19 cellular contexts compared by ENCODE assay signal in the genomic region with DNA sequence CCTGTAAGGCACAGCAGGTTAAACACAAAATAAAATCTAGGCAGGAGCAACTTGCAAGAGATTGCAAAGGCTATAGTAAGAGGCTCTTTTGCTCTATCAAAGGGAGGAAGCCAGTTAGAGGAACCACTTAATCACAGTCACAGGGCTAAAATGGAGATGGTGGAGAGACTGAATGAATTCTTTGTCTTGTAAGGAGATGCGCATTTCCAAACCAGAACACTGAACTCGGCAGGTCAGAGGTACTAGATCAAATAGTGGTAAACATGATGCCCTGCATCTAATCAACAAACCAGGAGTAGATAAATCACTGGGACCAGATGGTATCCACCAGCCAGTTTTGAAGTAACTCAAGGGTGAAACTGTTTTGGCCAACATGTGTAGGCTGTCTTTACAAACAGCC. TPM values are rescaled to one million over a fixed set of nuclear protein-coding genes. Genes with fewer than 3 reads are reported as not detected.
DNase-seq lines count a peak whose midpoint lies in the region; ATAC-seq and TF ChIP-seq lines count a peak whose summit lies in the region.
"Had no signal": no experiment of that assay in that cellular context is flagged by ENCODE, and none has a peak within 500 bp of the region (broad histone marks: within the 10 kb centered on the region; RNA-seq: fewer than 3 reads in every experiment).

No MANE protein-coding gene starts in this region.

- no peak overlapping the region for H3K9ac ChIP-seq in H9 (ENCODE audit: extremely low read depth, insufficient read length, low read length)
- H3K9ac ChIP-seq in iPS-20b (ENCODE audit: low read depth, low read length) = no peak overlapping the region
- H3K9ac ChIP-seq: BLaER1 had no signal

- H3K9me3 Mint-ChIP-seq in H9 (no peaks in the 10 kb centered on the region), brain (peaks cover 0 to 2% (median 0%) of the 10 kb centered on the region in 5 experiments)
- no peaks in the 10 kb centered on the region for H3K9me3 Mint-ChIP-seq in activated T-cell treated with anti-CD3 and anti-CD28 coated beads, Interleukin-2, amount 50 U/mL, for 72 hours
- H3K9me3 Mint-ChIP-seq in activated naive CD8-positive, alpha-beta T cell treated with anti-CD3 and anti-CD28 coated beads, Interleukin-2, amount 50 U/mL, for 24 hours = no peaks in the 10 kb centered on the region
- H3K9me3 Mint-ChIP-seq: CD4-positive, alpha-beta memory T cell had no signal

- H3K23ac ChIP-seq in H9 (ENCODE audit: insufficient read length, low read depth, low read length) = no peak overlapping the region

- H3K23me2 ChIP-seq in H9 (ENCODE audit: insufficient read length, low read depth, low read length, poor library complexity, severe bottlenecking) = no peaks in the 10 kb centered on the region

- no peak for ATAC-seq in activated T-cell treated with anti-CD3 and anti-CD28 coated beads, Interleukin-2, amount 50 U/mL, for 72 hours (replicated peaks in 1 of 2)
- no peak for ATAC-seq in GM21529 (IDR thresholded peaks at IDR 0.05; ENCODE audit: unreplicated experiment)
- ATAC-seq in activated naive CD8-positive, alpha-beta T cell treated with anti-CD3 and anti-CD28 coated beads, Interleukin-2, amount 50 U/mL, for 24 hours = no peak
- ATAC-seq: HepG2 had no signal

- H4K5ac ChIP-seq in H9 (ENCODE audit: insufficient read length, low read depth, low read length) = no peak overlapping the region

- H3K4me2 ChIP-seq in H9 (ENCODE audit: insufficient read depth, insufficient read length, low read length) = peak overlapping the region; percentile 77
- H3K4me2 ChIP-seq: BLaER1 had no signal

- H3K4me1 Mint-ChIP-seq in H9 = peaks cover 69 to 78% of the 10 kb centered on the region in 2 experiments
- peaks cover 59% of the 10 kb centered on the region for H3K4me1 Mint-ChIP-seq in brain
- H3K4me1 Mint-ChIP-seq in activated T-cell treated with anti-CD3 and anti-CD28 coated beads, Interleukin-2, amount 50 U/mL, for 72 hours (ENCODE audit: low read depth) = no peaks in the 10 kb centered on the region
- H3K4me1 Mint-ChIP-seq in activated naive CD8-positive, alpha-beta T cell treated with anti-CD3 and anti-CD28 coated beads, Interleukin-2, amount 50 U/mL, for 24 hours = no peaks in the 10 kb centered on the region
- H3K4me1 Mint-ChIP-seq: CD4-positive, alpha-beta memory T cell had no signal

- H3K27me3 ChIP-seq in H9 (ENCODE audit: insufficient read depth, low read length) (no peaks in the 10 kb centered on the region), iPS-20b (ENCODE audit: insufficient read depth, low read length) (no peaks in the 10 kb centered on the region)

- H4K8ac ChIP-seq in H9 (replicated peaks; ENCODE audit: insufficient read length, low read depth, low read length) = no peak overlapping the region

- H3K79me1 ChIP-seq in H9 (ENCODE audit: insufficient read depth, low read depth, low read length, poor library complexity, severe bottlenecking) = no peaks in the 10 kb centered on the region

- H3K4me1 ChIP-seq in H9 (ENCODE audit: insufficient read depth, low read length) (peaks cover 18% of the 10 kb centered on the region), iPS-20b (ENCODE audit: insufficient read depth, low read length) (peaks cover 34% of the 10 kb centered on the region)
- H3K4me1 ChIP-seq: BLaER1 had no signal

- H2AFZ ChIP-seq in H9 (ENCODE audit: low read length) = no peak overlapping the region

- H3T11ph ChIP-seq in H9 (ENCODE audit: low read length) = no peak overlapping the region

- H3K9me3 ChIP-seq in H9 (ENCODE audit: control insufficient read depth, low read depth, low read length) = no peaks in the 10 kb centered on the region
- no peaks in the 10 kb centered on the region for H3K9me3 ChIP-seq in iPS-20b (ENCODE audit: insufficient read depth, low read depth, low read length)

- H3K27me3 Mint-ChIP-seq in H9 (ENCODE audit: low read depth) = no peaks in the 10 kb centered on the region
- H3K27me3 Mint-ChIP-seq in brain = no peaks in the 10 kb centered on the region
- H3K27me3 Mint-ChIP-seq in activated T-cell treated with anti-CD3 and anti-CD28 coated beads, Interleukin-2, amount 50 U/mL, for 72 hours (ENCODE audit: low read depth) = peaks cover 52% of the 10 kb centered on the region
- H3K27me3 Mint-ChIP-seq in activated naive CD8-positive, alpha-beta T cell treated with anti-CD3 and anti-CD28 coated beads, Interleukin-2, amount 50 U/mL, for 24 hours = no peaks in the 10 kb centered on the region
- H3K27me3 Mint-ChIP-seq: CD4-positive, alpha-beta memory T cell had no signal

- peak overlapping the region in 1 of 2 experiments; percentile 61; a peak in 3 of 5 replicates for H3K4me3 Mint-ChIP-seq in H9
- peak overlapping the region in 2 of 5 experiments; percentile 17 to 19 for H3K4me3 Mint-ChIP-seq in brain
- H3K4me3 Mint-ChIP-seq in activated T-cell treated with anti-CD3 and anti-CD28 coated beads, Interleukin-2, amount 50 U/mL, for 72 hours = no peak overlapping the region
- no peak overlapping the region for H3K4me3 Mint-ChIP-seq in activated naive CD8-positive, alpha-beta T cell treated with anti-CD3 and anti-CD28 coated beads, Interleukin-2, amount 50 U/mL, for 24 hours
- H3K4me3 Mint-ChIP-seq: CD4-positive, alpha-beta memory T cell had no signal

- H3K36me3 Mint-ChIP-seq in H9 (ENCODE audit: insufficient read depth in 1 of 3, low read depth in 3 of 3) (peaks cover 22 to 29% (median 27%) of the 10 kb centered on the region in 3 experiments; a peak in 6 of 7 replicates), brain (peaks cover 16% of the 10 kb centered on the region)
- no peaks in the 10 kb centered on the region for H3K36me3 Mint-ChIP-seq in activated T-cell treated with anti-CD3 and anti-CD28 coated beads, Interleukin-2, amount 50 U/mL, for 72 hours (ENCODE audit: insufficient read depth in 2 of 2)
- H3K36me3 Mint-ChIP-seq in activated naive CD8-positive, alpha-beta T cell treated with anti-CD3 and anti-CD28 coated beads, Interleukin-2, amount 50 U/mL, for 24 hours (ENCODE audit: low read depth) = no peaks in the 10 kb centered on the region
- H3K36me3 Mint-ChIP-seq: CD4-positive, alpha-beta memory T cell had no signal

- H3K27ac ChIP-seq in H9 (ENCODE audit: insufficient read length, low read depth, low read length) = peak overlapping the region; percentile 70
- H3K27ac ChIP-seq in iPS-20b (ENCODE audit: low read length) = peak overlapping the region; percentile 29
- H3K27ac ChIP-seq: BLaER1, SK-N-MC had no signal

- peaks cover 7% of the 10 kb centered on the region; the same call in 1 of the 2 replicates for H3K36me3 ChIP-seq in iPS-20b (ENCODE audit: insufficient read depth, low read depth, low read length)
- H3K36me3 ChIP-seq: BLaER1 had no signal

- peaks cover 49% of the 10 kb centered on the region for H3K79me2 ChIP-seq in H9 (ENCODE audit: insufficient read depth, low read length)

- no peak overlapping the region for H3K18ac ChIP-seq in H9 (ENCODE audit: insufficient read length, low read depth, low read length)

- no peak overlapping the region for H2BK12ac ChIP-seq in H9 (ENCODE audit: insufficient read length, low read depth, low read length)

- TF ChIP-seq CTCF in H9 (conservative IDR thresholded peaks at IDR 0.05) = no peak
- no peak for TF ChIP-seq CTCF in brain (conservative IDR thresholded peaks at IDR 0.05)

- no peak overlapping the region for H3K56ac ChIP-seq in H9 (ENCODE audit: insufficient read length, low read depth, low read length)

- WGBS in H9 (ENCODE audit: extremely low coverage, insufficient read length, low lambda C conversion rate) = no CpG with 5 or more reads among the region's 2 CpGs

- H3K4ac ChIP-seq in H9 (ENCODE audit: low read depth, low read length) = no peak overlapping the region

- H2AK5ac ChIP-seq in H9 (ENCODE audit: insufficient read length, low read length) = no peak overlapping the region

- peak overlapping the region; percentile 22; the same call in 1 of the 2 replicates for H3K4me3 ChIP-seq in iPS-20b (ENCODE audit: low read length)
- H3K4me3 ChIP-seq: BLaER1, SK-N-MC had no signal

- no peak overlapping the region for H2BK20ac ChIP-seq in H9 (ENCODE audit: low read depth, low read length, poor library complexity, severe bottlenecking)

- no peak overlapping the region for H2BK15ac ChIP-seq in H9 (ENCODE audit: low read depth, low read length)

- peak overlapping the region in 2 of 3 experiments; percentile 64 to 96; a peak in 4 of 7 replicates for H3K27ac Mint-ChIP-seq in H9
- peak overlapping the region; percentile 20 to 65 (median 39) for H3K27ac Mint-ChIP-seq in brain
- no peak overlapping the region for H3K27ac Mint-ChIP-seq in activated T-cell treated with anti-CD3 and anti-CD28 coated beads, Interleukin-2, amount 50 U/mL, for 72 hours
- H3K27ac Mint-ChIP-seq in activated naive CD8-positive, alpha-beta T cell treated with anti-CD3 and anti-CD28 coated beads, Interleukin-2, amount 50 U/mL, for 24 hours = no peak overlapping the region
- H3K27ac Mint-ChIP-seq: CD4-positive, alpha-beta memory T cell had no signal

- H4K91ac ChIP-seq in H9 (ENCODE audit: insufficient read length, low read depth, low read length) = no peak overlapping the region

- DNase-seq in H9 (peak; percentile 34), pons (ENCODE audit: low spot score) (peak; percentile 29)
- no peak for DNase-seq in activated T-cell treated with anti-CD3 and anti-CD28 coated beads, Interleukin-2, amount 50 U/mL, for 72 hours
- no peak for DNase-seq in activated naive CD8-positive, alpha-beta T cell treated with anti-CD3 and anti-CD28 coated beads, Interleukin-2, amount 50 U/mL, for 24 hours
- DNase-seq: CD4-positive, alpha-beta memory T cell; DMS79 treated with DMSO at 0.1 percent for 48 hours; KBM-7; NCI-H187; NCI-H2227 treated with DMSO at 0.1 percent for 48 hours; NCI-H510A treated with DMSO at 0.1 percent for 48 hours; NCI-H774; OCI-M1; Right ventricle myocardium superior had no signal

- H3K14ac ChIP-seq in H9 (ENCODE audit: insufficient read depth, low read length) = no peak overlapping the region

- no peaks in the 10 kb centered on the region for H4K20me1 ChIP-seq in H9 (ENCODE audit: control insufficient read depth, insufficient read depth, insufficient read length)
- H4K20me1 ChIP-seq: BLaER1 had no signal

- H2BK120ac ChIP-seq in H9 (ENCODE audit: low read depth, low read length, poor library complexity, severe bottlenecking) = no peak overlapping the region

- H2BK5ac ChIP-seq in H9 (ENCODE audit: insufficient read length, low read length) = no peak overlapping the region

RNA-seq across cellular contexts. Expression of a gene that starts 55.8 kb away (rescaled TPM):
- total RNA-seq in H9 (2021) = 416 and 418 TPM in 2 replicates
- 3.7 TPM for polyA plus RNA-seq in brain (ENCODE audit: insufficient read depth, low read depth, low replicate concordance)
- not detected for total RNA-seq in activated T-cell treated with anti-CD3 and anti-CD28 coated beads, Interleukin-2, amount 50 U/mL, for 72 hours
- total RNA-seq: CD4-positive, alpha-beta memory T cell had no signal
- polyA plus RNA-seq: CD4-positive, alpha-beta memory T cell had no signal

Comparison
In these comparisons a context has a peak if more than half of its experiments do, and no peak if none do; other contexts are left out.
1. DNase-seq: peak in H9 (single experiment) and pons (single experiment); none in activated T-cell treated with anti-CD3 and anti-CD28 coated beads, Interleukin-2, amount 50 U/mL, for 72 hours (0 of 2) and activated naive CD8-positive, alpha-beta T cell treated with anti-CD3 and anti-CD28 coated beads, Interleukin-2, amount 50 U/mL, for 24 hours (single experiment).
2. H3K27ac Mint-ChIP-seq: peak in H9 (2 of 3) and brain (5 of 5); none in activated T-cell treated with anti-CD3 and anti-CD28 coated beads, Interleukin-2, amount 50 U/mL, for 72 hours (single experiment) and activated naive CD8-positive, alpha-beta T cell treated with anti-CD3 and anti-CD28 coated beads, Interleukin-2, amount 50 U/mL, for 24 hours (single experiment).
3. RNA of a gene that starts 55.8 kb away (total RNA-seq): 416 to 418 TPM in H9; not detected in activated T-cell treated with anti-CD3 and anti-CD28 coated beads, Interleukin-2, amount 50 U/mL, for 72 hours; every median in the first group is over 100 times any median in the second.